In the genomic region with DNA sequence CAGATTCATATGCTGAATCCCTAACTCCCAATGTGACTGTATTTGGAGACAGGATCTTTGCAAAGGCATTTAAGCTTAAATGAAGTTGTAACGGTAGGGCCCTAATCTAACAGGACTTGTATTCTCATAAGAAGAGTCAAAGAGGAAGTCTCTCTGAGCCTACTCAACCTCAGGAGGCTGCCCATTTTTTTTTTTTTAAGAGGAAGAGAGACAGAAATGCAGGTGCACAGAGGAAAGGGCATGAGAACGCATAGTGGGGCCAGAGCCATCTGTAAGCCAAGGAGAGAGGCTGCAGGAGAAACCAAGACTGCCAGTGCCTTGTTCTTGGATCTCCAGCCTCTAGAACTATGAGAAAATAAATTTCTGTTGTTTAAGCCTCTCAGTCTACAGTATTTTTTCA, we compare ENCODE assay signal across 19 cellular contexts. TPM values are rescaled to one million over a fixed set of nuclear protein-coding genes. Genes with fewer than 3 reads are reported as not detected.
"Had no signal": no experiment of that assay in that cellular context is flagged by ENCODE, and none has a peak within 500 bp of the region (broad histone marks: within the 10 kb centered on the region; RNA-seq: fewer than 3 reads in every experiment).

No MANE protein-coding gene starts in this region.

- H3K27me3 ChIP-seq: adrenal gland, esophagus muscularis mucosa, gastroesophageal sphincter, right atrium auricular region, suprapubic skin, transverse colon, vagina had no signal

- H3K4me1 ChIP-seq: adrenal gland, esophagus muscularis mucosa, gastroesophageal sphincter, heart right ventricle, prostate gland, right atrium auricular region, suprapubic skin, transverse colon, vagina had no signal

- H3K36me3 ChIP-seq: adrenal gland, esophagus muscularis mucosa, gastroesophageal sphincter, heart right ventricle, prostate gland, right atrium auricular region, suprapubic skin, transverse colon, vagina had no signal

- H3K27ac ChIP-seq: adrenal gland, esophagus muscularis mucosa, gastroesophageal sphincter, heart right ventricle, prostate gland, right atrium auricular region, suprapubic skin, transverse colon, vagina had no signal

- H3K4me3 ChIP-seq: adrenal gland, esophagus muscularis mucosa, gastroesophageal sphincter, heart right ventricle, mucosa of descending colon, prostate gland, right atrium auricular region, suprapubic skin, transverse colon, vagina had no signal

- H3K9me3 ChIP-seq: adrenal gland, esophagus muscularis mucosa, gastroesophageal sphincter, mucosa of descending colon, prostate gland, right atrium auricular region, suprapubic skin, transverse colon, vagina had no signal

- ATAC-seq: gastroesophageal sphincter; heart right ventricle; left ventricle myocardium superior; mucosa of descending colon; naive thymus-derived CD8-positive, alpha-beta T cell; stimulated activated naive CD8-positive, alpha-beta T cell treated with anti-CD3 and anti-CD28 coated beads, Interleukin-15, amount 100 ng/mL, for 72 hours had no signal

- DNase-seq: activated CD4-positive, alpha-beta T cell treated with anti-CD3 and anti-CD28 coated beads, Interleukin-2, amount 50 U/mL, for 1 hour; activated gamma-delta T cell; adrenal gland; cerebellar nuclear complex; effector CD4-positive, alpha-beta T cell; heart right ventricle; immature natural killer cell; left ventricle myocardium superior; mesenchymal stem cell; mucosa of descending colon; naive thymus-derived CD8-positive, alpha-beta T cell; stimulated activated naive CD8-positive, alpha-beta T cell treated with anti-CD3 and anti-CD28 coated beads, Interleukin-15, amount 100 ng/mL, for 72 hours; transverse colon had no signal

RNA-seq across cellular contexts. Expression of a gene that starts 28.4 kb away (rescaled TPM):
- polyA plus RNA-seq: immature natural killer cell; naive thymus-derived CD8-positive, alpha-beta T cell had no signal
